ENCODE assay signal across 8 cellular contexts in the genomic region with DNA sequence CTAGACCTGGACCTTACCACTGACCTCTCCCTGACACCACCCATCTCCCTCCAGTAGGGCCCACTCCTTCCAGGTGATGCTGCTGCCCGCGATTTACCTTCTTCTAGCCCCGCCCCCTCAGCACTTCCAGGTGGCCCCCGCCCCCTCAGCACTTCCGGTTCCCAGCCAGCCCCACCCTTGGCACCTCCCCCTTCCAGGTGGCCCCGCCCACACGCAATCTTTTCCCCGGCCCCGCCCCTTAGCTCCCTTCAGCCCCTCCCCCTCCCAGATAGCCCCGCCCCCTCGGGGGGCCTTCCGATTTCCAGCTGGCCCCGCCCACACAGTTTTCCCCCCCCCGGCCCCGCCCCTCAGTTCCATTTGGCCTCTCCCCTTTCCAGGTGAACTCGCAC. TPM values are rescaled to one million over a fixed set of nuclear protein-coding genes. Genes with fewer than 3 reads are reported as not detected.
DNase-seq lines count a peak whose midpoint lies in the region; ATAC-seq and TF ChIP-seq lines count a peak whose summit lies in the region.

No MANE protein-coding gene starts in this region.

- H3K27ac ChIP-seq in OCI-LY1 (ENCODE audit: low read depth, low read length, poor library complexity, severe bottlenecking): peak overlapping the region; percentile 79
- H3K27ac ChIP-seq in esophagus (ENCODE audit: low read depth in 2 of 2, low read length in 1 of 2): peak overlapping the region; percentile 93 to 95

- peak; percentile 18 to 33 for ATAC-seq in naive B cell (ENCODE audit: low read depth in 2 of 2)
- ATAC-seq in stimulated activated effector memory CD8-positive, alpha-beta T cell treated with anti-CD3 and anti-CD28 coated beads, Interleukin-12 subunit alpha, Interleukin-12 subunit beta, amount 100 ng/mL, for 72 hours: peak; percentile 8

- no peaks in the 10 kb centered on the region for H3K9me2 ChIP-seq in OCI-LY1 (ENCODE audit: low read depth, low read length)

- peak overlapping the region; percentile 94 to 99 (median 97) for H3K27ac Mint-ChIP-seq in naive B cell
- peak overlapping the region; percentile 95 for H3K27ac Mint-ChIP-seq in stimulated activated effector memory CD8-positive, alpha-beta T cell treated with anti-CD3 and anti-CD28 coated beads, Interleukin-12 subunit alpha, Interleukin-12 subunit beta, amount 100 ng/mL, for 72 hours

- H3K4me1 ChIP-seq in OCI-LY1 (ENCODE audit: insufficient read depth, low read length, severe bottlenecking) (peaks cover 31% of the 10 kb centered on the region), esophagus (ENCODE audit: control insufficient read depth in 2 of 2, insufficient read depth in 2 of 2, low read length in 1 of 2) (peaks cover 4 to 7% of the 10 kb centered on the region in 2 donors)

- H3K9me3 ChIP-seq in OCI-LY1 (ENCODE audit: low read length): no peaks in the 10 kb centered on the region
- no peaks in the 10 kb centered on the region for H3K9me3 ChIP-seq in esophagus (ENCODE audit: control insufficient read depth in 2 of 2, insufficient read depth in 1 of 2, low read depth in 1 of 2, low read length in 1 of 2)

- H3K9me3 Mint-ChIP-seq in naive B cell: no peaks in the 10 kb centered on the region
- no peaks in the 10 kb centered on the region for H3K9me3 Mint-ChIP-seq in stimulated activated effector memory CD8-positive, alpha-beta T cell treated with anti-CD3 and anti-CD28 coated beads, Interleukin-12 subunit alpha, Interleukin-12 subunit beta, amount 100 ng/mL, for 72 hours

- H3K36me3 Mint-ChIP-seq in naive B cell: peaks cover 8 to 15% of the 10 kb centered on the region in 2 donors
- H3K36me3 Mint-ChIP-seq in stimulated activated effector memory CD8-positive, alpha-beta T cell treated with anti-CD3 and anti-CD28 coated beads, Interleukin-12 subunit alpha, Interleukin-12 subunit beta, amount 100 ng/mL, for 72 hours: peaks cover 75% of the 10 kb centered on the region

- no peaks in the 10 kb centered on the region for H3F3A ChIP-seq in OCI-LY1 (ENCODE audit: insufficient read depth, low read length)

- H3K36me3 ChIP-seq in OCI-LY1 (ENCODE audit: insufficient read depth, low read length) (peaks cover 31% of the 10 kb centered on the region; the same call in 1 of the 2 replicates), esophagus (ENCODE audit: control insufficient read depth in 2 of 2, insufficient read depth in 2 of 2, low read length in 1 of 2) (peaks cover 0 to 5% of the 10 kb centered on the region in 2 donors)

- H3K27me3 ChIP-seq in OCI-LY1 (ENCODE audit: insufficient read depth, low read length) (no peaks in the 10 kb centered on the region), esophagus (ENCODE audit: control insufficient read depth in 1 of 2, insufficient read depth in 2 of 2, low read length in 2 of 2) (no peaks in the 10 kb centered on the region)

- peak overlapping the region; percentile 90 to 99 (median 98) for H3K4me3 Mint-ChIP-seq in naive B cell
- H3K4me3 Mint-ChIP-seq in stimulated activated effector memory CD8-positive, alpha-beta T cell treated with anti-CD3 and anti-CD28 coated beads, Interleukin-12 subunit alpha, Interleukin-12 subunit beta, amount 100 ng/mL, for 72 hours: peak overlapping the region; percentile 85

- DNase-seq in DMS 273 (lab: John Stamatoyannopoulos, UW; ENCODE audit: unreplicated experiment): peak; percentile 79
- no peak for DNase-seq in DMS 273 treated with DMSO at 0.1 percent for 48 hours (lab: John Stamatoyannopoulos, UW)
- DNase-seq in HT-29 (ENCODE audit: low spot score): peak; percentile 93
- DNase-seq in activated T-cell treated with anti-CD3 and anti-CD28 coated beads, Interleukin-2, amount 50 U/mL, for 1 hour: peak; percentile 95
- peak; percentile 81 for DNase-seq in naive B cell
- peak; percentile 88 to 94 for DNase-seq in stimulated activated effector memory CD8-positive, alpha-beta T cell treated with anti-CD3 and anti-CD28 coated beads, Interleukin-12 subunit alpha, Interleukin-12 subunit beta, amount 100 ng/mL, for 72 hours (ENCODE audit: low spot score in 2 of 2)

- 1 to 3% methylated on average over 16 of the region's 16 CpGs for whole genome bisulfite sequencing in esophagus, 2 donors

- TF ChIP-seq CTCF in OCI-LY1 (IDR thresholded peaks at IDR 0.05; ENCODE audit: low read length): no peak

- H3K4me2 ChIP-seq in OCI-LY1 (ENCODE audit: low read length): peak overlapping the region; percentile 97

- H2AFZ ChIP-seq in OCI-LY1 (ENCODE audit: low read length): no peak overlapping the region

- H3K9ac ChIP-seq in OCI-LY1 (ENCODE audit: low read length): peak overlapping the region; percentile 94

- H4K20me1 ChIP-seq in OCI-LY1 (ENCODE audit: insufficient read depth, low read length): no peaks in the 10 kb centered on the region

- H3K4me3 ChIP-seq in OCI-LY1 (ENCODE audit: low read depth, low read length, poor library complexity, severe bottlenecking) (peak overlapping the region; percentile 96), esophagus (ENCODE audit: low read depth in 1 of 2, low read length in 2 of 2) (peak overlapping the region; percentile 63 to 84)

- H3K79me2 ChIP-seq in OCI-LY1 (ENCODE audit: insufficient read depth, low read length): peaks cover 24% of the 10 kb centered on the region

- H3K4me1 Mint-ChIP-seq in naive B cell: peaks cover 21 to 32% (median 25%) of the 10 kb centered on the region in 3 donors
- H3K4me1 Mint-ChIP-seq in stimulated activated effector memory CD8-positive, alpha-beta T cell treated with anti-CD3 and anti-CD28 coated beads, Interleukin-12 subunit alpha, Interleukin-12 subunit beta, amount 100 ng/mL, for 72 hours: peaks cover 40% of the 10 kb centered on the region

- no peaks in the 10 kb centered on the region for H3K27me3 Mint-ChIP-seq in naive B cell

RNA-seq across cellular contexts. Expression of a gene that starts 0.6 kb away (rescaled TPM):
- total RNA-seq in HT-29 (2014; rRNA removed; shearing (Covaris generic)): 174 and 182 TPM in 2 replicates
- polyA plus RNA-seq in esophagus (10 to 100 TPM; 31.2 to 53.3 TPM), naive B cell (ENCODE audit: low read depth in 6 of 6) (10 to 100 TPM; 13.6 to 30.9 (median 23.5) TPM)

RNA-seq across cellular contexts. Expression of a gene that starts 0.9 kb away (rescaled TPM):
- 7.5 and 8.2 TPM in 2 replicates for total RNA-seq in HT-29 (2014; rRNA removed; shearing (Covaris generic))
- polyA plus RNA-seq in esophagus (1 to 10 TPM; 3.2 TPM), naive B cell (ENCODE audit: low read depth in 6 of 6) (1 to 10 TPM in 1 of 6 donors, under 1 TPM in 4, not detected in 1; 0.06 to 1.6 (median 0.69) TPM)

RNA-seq across cellular contexts. Expression of a gene that starts 59.0 kb away (rescaled TPM):
- total RNA-seq in HT-29 (2014; rRNA removed; shearing (Covaris generic)): 1.8 TPM in 1 of 2 replicates, not detected in the other
- polyA plus RNA-seq in esophagus (1 to 10 TPM; 1.8 to 2.8 TPM), naive B cell (ENCODE audit: low read depth in 6 of 6) (10 to 100 TPM in 2 of 6 donors, 1 to 10 TPM in 3, not detected in 1; 1.6 to 18.5 (median 5.8) TPM)
